Comparison of ENCODE assay signal across 9 cellular contexts in genomic region chr11:45665206-45665932, GRCh38. TPM values are rescaled to one million over a fixed set of nuclear protein-coding genes. Genes with fewer than 3 reads are reported as not detected.
A peak's percentile ranks its signal among the peaks of the same experiment; 100 is the strongest.
DNase-seq lines count a peak whose midpoint lies in the region; ATAC-seq and TF ChIP-seq lines count a peak whose summit lies in the region.
"Had no signal": no experiment of that assay in that cellular context is flagged by ENCODE, and none has a peak within 500 bp of the region (broad histone marks: within the 10 kb centered on the region; RNA-seq: fewer than 3 reads in every experiment).

CHST1 (minus strand) TSS chr11:45665622; CDS start chr11:45650923, 14,699 bp downstream.

- H3K9ac ChIP-seq in iPS-20b (ENCODE audit: low read depth, low read length): no peak within 1 kb of the TSS; the same call in 1 of the 2 replicates

- BruUV-seq in MCF 10A (replicated peaks; lab: Mats Ljungman, UMichigan): no TSS peak

- ATAC-seq in GM21786 (IDR thresholded peaks at IDR 0.05; ENCODE audit: unreplicated experiment): no peak

- no peaks in the 10 kb centered on the region for H3K9me3 ChIP-seq in iPS-20b (ENCODE audit: insufficient read depth, low read depth, low read length)

- DNase-seq in DMS 273 (lab: John Stamatoyannopoulos, UW; ENCODE audit: unreplicated experiment) (peak; percentile 76), DMS 273 treated with DMSO at 0.1 percent for 48 hours (lab: John Stamatoyannopoulos, UW) (no peak), NCI-H1930 (lab: John Stamatoyannopoulos, UW) (peak; percentile 19 to 20), MCF 10A (ENCODE audit: unreplicated experiment) (no peak), skeletal muscle cell (ENCODE audit: low read depth) (no peak), KG1 (lab: John Stamatoyannopoulos, UW) (no peak)

- H3K27ac ChIP-seq in iPS-20b (ENCODE audit: low read length): no peak within 1 kb of the TSS
- H3K27ac ChIP-seq: 22Rv1 had no signal

- H3K4me3 ChIP-seq in iPS-20b (ENCODE audit: low read length) (peak within 1 kb of the TSS; percentile 72), skeletal muscle cell (ENCODE audit: low read depth, low read length) (peak within 1 kb of the TSS; percentile 61)

- no peak within 1 kb of the TSS for H3K27ac Mint-ChIP-seq in MCF 10A (ENCODE audit: low read depth, unreplicated experiment)

- no peaks in the 10 kb centered on the region for H3K4me1 Mint-ChIP-seq in MCF 10A (ENCODE audit: insufficient read depth, unreplicated experiment)

- H3K27me3 Mint-ChIP-seq in MCF 10A (ENCODE audit: insufficient read depth, unreplicated experiment): peaks cover 55% of the 10 kb centered on the region

- CTCF ChIA-PET in MCF 10A (lab: Yijun Ruan, JAX): interaction anchor here (1.8 to 4.4 kb wide), 2 partner anchors 10 kb away, joined by 10 to 24 read pairs; no protein-coding TSS in a partner anchor

- intact Hi-C loops in MCF 10A (cut with micrococcal nuclease): no loop called here

- peak within 1 kb of the TSS; percentile 50 for H3K4me3 Mint-ChIP-seq in MCF 10A (ENCODE audit: unreplicated experiment)

- no peak for TF ChIP-seq CTCF in MCF 10A (IDR thresholded peaks at IDR 0.05; ENCODE audit: unreplicated experiment)

- peaks cover 19% of the 10 kb centered on the region; the same call in 1 of the 2 replicates for H3K4me1 ChIP-seq in iPS-20b (ENCODE audit: insufficient read depth, low read length)

- H3K36me3 ChIP-seq in iPS-20b (ENCODE audit: insufficient read depth, low read depth, low read length): no peaks in the 10 kb centered on the region

- peaks cover 71% of the 10 kb centered on the region for H3K27me3 ChIP-seq in iPS-20b (ENCODE audit: insufficient read depth, low read length)

- POLR2A ChIA-PET in MCF 10A (lab: Yijun Ruan, JAX): no interaction called here

- H3K36me3 Mint-ChIP-seq in MCF 10A (ENCODE audit: insufficient read depth, unreplicated experiment): no peaks in the 10 kb centered on the region

- no peaks in the 10 kb centered on the region for H3K9me3 Mint-ChIP-seq in MCF 10A (ENCODE audit: unreplicated experiment)

RNA-seq across cellular contexts. Expression of gene CHST1, which starts in this region (rescaled TPM):
- not detected in 2 replicates for total RNA-seq in MCF 10A (2022)

Comparison
In these comparisons a context has a peak if more than half of its experiments do, and no peak if none do; other contexts are left out.
1. DNase-seq: peak in DMS 273 (single experiment) and NCI-H1930 (2 of 2); none in DMS 273 treated with DMSO at 0.1 percent for 48 hours (single experiment), MCF 10A (single experiment), skeletal muscle cell (single experiment) and KG1 (single experiment).